Comparison of ENCODE assay signal across 10 cellular contexts in the genomic region with DNA sequence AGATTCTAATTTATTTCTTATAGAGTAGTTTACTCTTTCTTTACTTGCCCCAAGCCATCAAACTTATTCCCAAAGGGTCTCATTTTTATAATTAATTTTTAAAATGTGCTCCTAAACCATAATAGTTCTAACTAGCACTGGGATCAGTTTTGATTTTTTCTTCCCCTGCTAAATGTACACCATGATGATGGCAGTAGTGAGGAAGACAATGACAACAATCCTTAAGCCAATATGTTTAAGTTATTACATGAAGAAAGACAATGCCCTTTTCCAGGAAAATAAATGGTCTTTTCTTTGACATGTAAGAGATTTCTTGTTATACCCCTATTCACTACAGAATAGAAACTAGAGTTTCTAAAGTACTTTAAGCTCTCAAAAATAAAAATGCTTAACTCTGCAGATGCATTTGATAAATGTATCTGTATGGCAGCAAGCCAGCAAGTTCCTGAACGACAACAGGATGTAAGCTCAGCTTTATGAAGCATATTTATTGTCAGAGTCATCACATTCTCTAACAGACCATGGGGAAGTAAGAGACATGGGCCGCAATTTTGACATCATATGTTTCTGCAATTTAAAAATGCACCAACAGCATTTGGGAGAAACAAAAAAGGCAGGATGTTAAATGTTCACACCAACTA. TPM values are rescaled to one million over a fixed set of nuclear protein-coding genes. Genes with fewer than 3 reads are reported as not detected.
DNase-seq lines count a peak whose midpoint lies in the region; FAIRE-seq and TF ChIP-seq lines count a peak whose summit lies in the region.
"Had no signal": no experiment of that assay in that cellular context is flagged by ENCODE, and none has a peak within 500 bp of the region (broad histone marks: within the 10 kb centered on the region; RNA-seq: fewer than 3 reads in every experiment).

No MANE protein-coding gene starts in this region.

- H3K27me3 Mint-ChIP-seq in activated T-helper 1 cell treated with anti-CD3 and anti-CD28 coated beads, Interleukin-12 subunit alpha, Interleukin-12 subunit beta, Interleukin-2, Interleukin-4 antibody, amounts not matched to agents 30 ng/mL and 10 ng/mL and 1 ng/mL, durations not matched to agents 14 hours and 24 hours and 36 hours (ENCODE audit: insufficient read depth) = peaks cover 11% of the 10 kb centered on the region
- H3K27me3 Mint-ChIP-seq in Calu3 (ENCODE audit: unreplicated experiment) = no peaks in the 10 kb centered on the region
- H3K27me3 Mint-ChIP-seq: central memory CD8-positive, alpha-beta T cell had no signal

- DNase-seq in EH (ENCODE audit: low read depth) (peak; percentile 96), MV-4-11 (lab: John Stamatoyannopoulos, UW) (peak; percentile 58), bronchial epithelial cell (ENCODE audit: low read depth) (peak; percentile 84), mucosa of gallbladder (ENCODE audit: low spot score) (peak; percentile 43), NCI-H2227 treated with DMSO at 0.1 percent for 48 hours (lab: John Stamatoyannopoulos, UW) (no peak), Calu3 (no peak), UCSD-AML1 (lab: John Stamatoyannopoulos, UW; ENCODE audit: unreplicated experiment) (no peak)
- no peak for DNase-seq in activated T-helper 1 cell treated with anti-CD3 and anti-CD28 coated beads, Interleukin-12 subunit alpha, Interleukin-12 subunit beta, Interleukin-2, Interleukin-4 antibody, amounts not matched to agents 30 ng/mL and 10 ng/mL and 1 ng/mL, durations not matched to agents 14 hours and 24 hours and 36 hours (ENCODE audit: low spot score)
- DNase-seq: stimulated activated CD4-positive, alpha-beta T cell treated with anti-CD3 and anti-CD28 coated beads, Interleukin-15, amount 100 ng/mL, for 24 hours had no signal

- CTCF ChIA-PET in Calu3 (lab: Charles Lee) = no interaction called here

- no TSS peak for BruUV-seq in Calu3 (replicated peaks; lab: Mats Ljungman, UMichigan)

- H3K27ac Mint-ChIP-seq in activated T-helper 1 cell treated with anti-CD3 and anti-CD28 coated beads, Interleukin-12 subunit alpha, Interleukin-12 subunit beta, Interleukin-2, Interleukin-4 antibody, amounts not matched to agents 30 ng/mL and 10 ng/mL and 1 ng/mL, durations not matched to agents 14 hours and 24 hours and 36 hours = no peak overlapping the region
- no peak overlapping the region for H3K27ac Mint-ChIP-seq in Calu3 (ENCODE audit: unreplicated experiment)

- no peaks in the 10 kb centered on the region for H3K36me3 Mint-ChIP-seq in activated T-helper 1 cell treated with anti-CD3 and anti-CD28 coated beads, Interleukin-12 subunit alpha, Interleukin-12 subunit beta, Interleukin-2, Interleukin-4 antibody, amounts not matched to agents 30 ng/mL and 10 ng/mL and 1 ng/mL, durations not matched to agents 14 hours and 24 hours and 36 hours (ENCODE audit: low read depth)
- no peaks in the 10 kb centered on the region for H3K36me3 Mint-ChIP-seq in Calu3 (ENCODE audit: insufficient read depth, unreplicated experiment)

- TF ChIP-seq CTCF in bronchial epithelial cell (IDR thresholded peaks at IDR 0.05; ENCODE audit: insufficient read depth, low read length, severe bottlenecking) (no peak), Calu3 (IDR thresholded peaks at IDR 0.05; ENCODE audit: unreplicated experiment) (no peak)

- intact Hi-C loops in activated T-helper 1 cell treated with anti-CD3 and anti-CD28 coated beads, Interleukin-12 subunit alpha, Interleukin-12 subunit beta, Interleukin-2, Interleukin-4 antibody, amounts not matched to agents 30 ng/mL and 10 ng/mL and 1 ng/mL, durations not matched to agents 14 hours and 24 hours and 36 hours (cut with micrococcal nuclease) = no loop called here
- intact Hi-C loops in Calu3 (cut with micrococcal nuclease; ENCODE audit: unreplicated experiment) = no loop called here

- peaks cover 8% of the 10 kb centered on the region for H3K4me1 Mint-ChIP-seq in activated T-helper 1 cell treated with anti-CD3 and anti-CD28 coated beads, Interleukin-12 subunit alpha, Interleukin-12 subunit beta, Interleukin-2, Interleukin-4 antibody, amounts not matched to agents 30 ng/mL and 10 ng/mL and 1 ng/mL, durations not matched to agents 14 hours and 24 hours and 36 hours (ENCODE audit: low read depth)
- H3K4me1 Mint-ChIP-seq in Calu3 (ENCODE audit: low read depth, unreplicated experiment) = no peaks in the 10 kb centered on the region

- H3K27me3 ChIP-seq in bronchial epithelial cell (ENCODE audit: control insufficient read depth, insufficient read depth, low read length) = no peaks in the 10 kb centered on the region

- H3K4me3 ChIP-seq in bronchial epithelial cell (ENCODE audit: low read depth, low read length) = no peak overlapping the region

- no peaks in the 10 kb centered on the region for H3K9me3 Mint-ChIP-seq in activated T-helper 1 cell treated with anti-CD3 and anti-CD28 coated beads, Interleukin-12 subunit alpha, Interleukin-12 subunit beta, Interleukin-2, Interleukin-4 antibody, amounts not matched to agents 30 ng/mL and 10 ng/mL and 1 ng/mL, durations not matched to agents 14 hours and 24 hours and 36 hours
- peaks cover 1% of the 10 kb centered on the region for H3K9me3 Mint-ChIP-seq in Calu3 (ENCODE audit: low read depth, unreplicated experiment)

- no peak for FAIRE-seq in bronchial epithelial cell (lab: Jason Lieb, UNC)

- H3K36me3 ChIP-seq in bronchial epithelial cell (ENCODE audit: control insufficient read depth, insufficient read depth, low read length) = no peaks in the 10 kb centered on the region

- H3K4me3 Mint-ChIP-seq in activated T-helper 1 cell treated with anti-CD3 and anti-CD28 coated beads, Interleukin-12 subunit alpha, Interleukin-12 subunit beta, Interleukin-2, Interleukin-4 antibody, amounts not matched to agents 30 ng/mL and 10 ng/mL and 1 ng/mL, durations not matched to agents 14 hours and 24 hours and 36 hours = no peak overlapping the region
- H3K4me3 Mint-ChIP-seq in Calu3 (ENCODE audit: low read depth, unreplicated experiment) = no peak overlapping the region
- H3K4me3 Mint-ChIP-seq: central memory CD8-positive, alpha-beta T cell had no signal

RNA-seq across cellular contexts. Expression of a gene that starts 36.0 kb away (rescaled TPM):
- 97.3 and 146 TPM in 2 replicates for total RNA-seq in bronchial epithelial cell
- 66.7 TPM for total RNA-seq in mucosa of gallbladder
- 70.3 and 75.6 TPM in 2 replicates for total RNA-seq in activated T-helper 1 cell treated with anti-CD3 and anti-CD28 coated beads, Interleukin-12 subunit alpha, Interleukin-12 subunit beta, Interleukin-2, Interleukin-4 antibody, amounts not matched to agents 30 ng/mL and 10 ng/mL and 1 ng/mL, durations not matched to agents 14 hours and 24 hours and 36 hours
- total RNA-seq in Calu3 (2022) = 59.2 and 64.1 TPM in 2 replicates

RNA-seq across cellular contexts. Expression of a gene that starts 48.5 kb away (rescaled TPM):
- total RNA-seq in bronchial epithelial cell (8.2 and 17.9 TPM in 2 replicates), mucosa of gallbladder (64.3 TPM), Calu3 (2022) (18.6 and 24.4 TPM in 2 replicates)
- total RNA-seq in activated T-helper 1 cell treated with anti-CD3 and anti-CD28 coated beads, Interleukin-12 subunit alpha, Interleukin-12 subunit beta, Interleukin-2, Interleukin-4 antibody, amounts not matched to agents 30 ng/mL and 10 ng/mL and 1 ng/mL, durations not matched to agents 14 hours and 24 hours and 36 hours = 8.3 and 9.2 TPM in 2 replicates

Comparison
In these comparisons a context has a peak if more than half of its experiments do, and no peak if none do; other contexts are left out.
1. DNase-seq: peak in EH (single experiment), MV-4-11 (single experiment), bronchial epithelial cell (single experiment) and mucosa of gallbladder (single experiment); none in activated T-helper 1 cell treated with anti-CD3 and anti-CD28 coated beads, Interleukin-12 subunit alpha, Interleukin-12 subunit beta, Interleukin-2, Interleukin-4 antibody, amounts not matched to agents 30 ng/mL and 10 ng/mL and 1 ng/mL, durations not matched to agents 14 hours and 24 hours and 36 hours (single experiment), NCI-H2227 treated with DMSO at 0.1 percent for 48 hours (single experiment), Calu3 (single experiment) and UCSD-AML1 (single experiment).